Comparison of ENCODE assay signal across 8 cellular contexts in genomic region chr9:34437006-34437925, GRCh38. TPM values are rescaled to one million over a fixed set of nuclear protein-coding genes. Genes with fewer than 3 reads are reported as not detected.
DNase-seq lines count a peak whose midpoint lies in the region; ATAC-seq and TF ChIP-seq lines count a peak whose summit lies in the region.

No MANE protein-coding gene starts in this region.

- ATAC-seq in HG02938 (IDR thresholded peaks at IDR 0.05; ENCODE audit: unreplicated experiment), result no peak

- intact Hi-C loops in head of caudate nucleus (cut with DNase I), result no loop called here

- no peaks in the 10 kb centered on the region for H3K9me3 Mint-ChIP-seq in activated naive CD4-positive, alpha-beta T cell treated with anti-CD3 and anti-CD28 coated beads, Interleukin-2, amount 10 ng/mL, durations not matched to agents 7 days and 5 days

- CTCF ChIA-PET in activated naive CD4-positive, alpha-beta T cell treated with anti-CD3 and anti-CD28 coated beads, Interleukin-2, amount 10 ng/mL, durations not matched to agents 7 days and 5 days (lab: Charles Lee), result interaction anchor here (1.0 to 8.0 kb wide), 4 partner anchors 17 to 103 kb away, joined by 3 to 55 read pairs (median 4); no protein-coding TSS in a partner anchor

- H3K27me3 Mint-ChIP-seq in activated naive CD4-positive, alpha-beta T cell treated with anti-CD3 and anti-CD28 coated beads, Interleukin-2, amount 10 ng/mL, durations not matched to agents 7 days and 5 days, result no peaks in the 10 kb centered on the region

- H3K36me3 Mint-ChIP-seq in activated naive CD4-positive, alpha-beta T cell treated with anti-CD3 and anti-CD28 coated beads, Interleukin-2, amount 10 ng/mL, durations not matched to agents 7 days and 5 days, result no peaks in the 10 kb centered on the region

- TF ChIP-seq CTCF in GM12873 (IDR thresholded peaks at IDR 0.05; ENCODE audit: insufficient read depth, low read depth, low read length, missing control alignments), result peak; percentile 82

- no peak overlapping the region for H3K4me3 Mint-ChIP-seq in activated naive CD4-positive, alpha-beta T cell treated with anti-CD3 and anti-CD28 coated beads, Interleukin-2, amount 10 ng/mL, durations not matched to agents 7 days and 5 days

- peak; percentile 43 for DNase-seq in LoVo (ENCODE audit: low spot score)
- peak; percentile 67 for DNase-seq in RPMI8226
- DNase-seq in activated naive CD4-positive, alpha-beta T cell treated with anti-CD3 and anti-CD28 coated beads, Interleukin-2, amount 10 ng/mL, durations not matched to agents 7 days and 5 days, result peak; percentile 76
- DNase-seq in head of caudate nucleus, result peak in 39 of 42 donors; percentile 27 to 85 (median 58)
- peak; percentile 80 for DNase-seq in renal cortical epithelial cell (ENCODE audit: low read depth)
- no peak for DNase-seq in cortex of kidney (lab: John Stamatoyannopoulos, UW)

- H3K4me1 Mint-ChIP-seq in activated naive CD4-positive, alpha-beta T cell treated with anti-CD3 and anti-CD28 coated beads, Interleukin-2, amount 10 ng/mL, durations not matched to agents 7 days and 5 days, result peaks cover 6% of the 10 kb centered on the region

- H3K27ac Mint-ChIP-seq in activated naive CD4-positive, alpha-beta T cell treated with anti-CD3 and anti-CD28 coated beads, Interleukin-2, amount 10 ng/mL, durations not matched to agents 7 days and 5 days, result no peak overlapping the region

RNA-seq across cellular contexts. Expression of gene FAM219A, which starts 21.1 kb away (rescaled TPM):
- 11.6 and 17.2 TPM in 2 replicates for total RNA-seq in renal cortical epithelial cell

RNA-seq across cellular contexts. Expression of gene DNAI1, which starts 21.3 kb away (rescaled TPM):
- total RNA-seq in renal cortical epithelial cell, result 0.99 TPM in 1 of 2 replicates, not detected in the other
